In genomic region chr19:3556978-3557460, GRCh38 we compare ENCODE assay signal across 8 cellular contexts. TPM values are rescaled to one million over a fixed set of nuclear protein-coding genes. Genes with fewer than 3 reads are reported as not detected.
A peak's percentile ranks its signal among the peaks of the same experiment; 100 is the strongest.
DNase-seq lines count a peak whose midpoint lies in the region; ATAC-seq and TF ChIP-seq lines count a peak whose summit lies in the region.

No MANE protein-coding gene starts in this region.

- H3K4me3 Mint-ChIP-seq in activated T-cell treated with anti-CD3 and anti-CD28 coated beads, Interleukin-2, amount 50 U/mL, for 24 hours, result peak overlapping the region; percentile 97
- peak overlapping the region; percentile 87 for H3K4me3 Mint-ChIP-seq in progenitor cell of endocrine pancreas (ENCODE audit: low read depth)

- peak overlapping the region; percentile 74 for H3K9ac ChIP-seq in DND-41 (ENCODE audit: low read depth, low read length)

- H3K9me3 ChIP-seq in DND-41 (ENCODE audit: insufficient read depth, low read length, severe bottlenecking), result no peaks in the 10 kb centered on the region

- no peaks in the 10 kb centered on the region; the same call in 1 of the 2 replicates for H3K36me3 ChIP-seq in DND-41 (ENCODE audit: insufficient read depth, low read length)

- CTCF ChIA-PET in HEK293T (lab: Yijun Ruan, JAX), result no interaction called here

- H3K4me1 Mint-ChIP-seq in activated T-cell treated with anti-CD3 and anti-CD28 coated beads, Interleukin-2, amount 50 U/mL, for 24 hours (ENCODE audit: low read depth), result peaks cover 41% of the 10 kb centered on the region
- H3K4me1 Mint-ChIP-seq in progenitor cell of endocrine pancreas (ENCODE audit: low read depth), result peaks cover 9% of the 10 kb centered on the region

- TF ChIP-seq CTCF in DND-41 (IDR thresholded peaks at IDR 0.05; ENCODE audit: borderline replicate concordance, extremely low read depth, low read length, poor library complexity, severe bottlenecking), result peak; percentile 15
- TF ChIP-seq CTCF in fibroblast of the aortic adventitia (IDR thresholded peaks at IDR 0.05; ENCODE audit: insufficient read depth, low read length), result no peak
- peak; percentile 22 for TF ChIP-seq CTCF in progenitor cell of endocrine pancreas (IDR thresholded peaks at IDR 0.05; ENCODE audit: unreplicated experiment)

- H3K27ac Mint-ChIP-seq in activated T-cell treated with anti-CD3 and anti-CD28 coated beads, Interleukin-2, amount 50 U/mL, for 24 hours, result peak overlapping the region; percentile 95
- H3K27ac Mint-ChIP-seq in progenitor cell of endocrine pancreas, result peak overlapping the region; percentile 80

- H3K4me3 ChIP-seq in DND-41 (ENCODE audit: low read depth in 1 of 2, low read length in 2 of 2) (peak overlapping the region; percentile 59 to 77; a peak in 3 of 4 replicates), fibroblast of the aortic adventitia (ENCODE audit: low read depth, low read length) (peak overlapping the region; percentile 95)

- no peaks in the 10 kb centered on the region for H3K27me3 ChIP-seq in DND-41 (ENCODE audit: insufficient read depth, low read length, poor library complexity)

- H3K79me2 ChIP-seq in DND-41 (ENCODE audit: insufficient read depth, low read length), result peaks cover 35% of the 10 kb centered on the region

- POLR2A ChIA-PET in HEK293T (lab: Yijun Ruan, JAX), result interaction anchor here (1.0 to 1.8 kb wide), 5 partner anchors 10 to 606 kb away, joined by 3 to 8 read pairs (median 4); partner anchors contain the start of gene GIPC3

- H3K27ac ChIP-seq in DND-41 (ENCODE audit: low read length), result peak overlapping the region; percentile 79

- no peaks in the 10 kb centered on the region for H3K27me3 Mint-ChIP-seq in activated T-cell treated with anti-CD3 and anti-CD28 coated beads, Interleukin-2, amount 50 U/mL, for 24 hours
- H3K27me3 Mint-ChIP-seq in progenitor cell of endocrine pancreas, result peaks cover 2% of the 10 kb centered on the region

- peak overlapping the region; percentile 95 for H3K4me2 ChIP-seq in DND-41 (ENCODE audit: insufficient read depth, low read length)

- H4K20me1 ChIP-seq in DND-41 (ENCODE audit: insufficient read depth, low read length), result peaks cover 19% of the 10 kb centered on the region

- no peaks in the 10 kb centered on the region for H3K9me3 Mint-ChIP-seq in activated T-cell treated with anti-CD3 and anti-CD28 coated beads, Interleukin-2, amount 50 U/mL, for 24 hours
- H3K9me3 Mint-ChIP-seq in progenitor cell of endocrine pancreas (ENCODE audit: low read depth), result no peaks in the 10 kb centered on the region

- peak; percentile 57 for DNase-seq in DND-41
- DNase-seq in NCI-H128 (lab: John Stamatoyannopoulos, UW; ENCODE audit: unreplicated experiment), result peak; percentile 2
- peak; percentile 78 for DNase-seq in activated T-cell treated with anti-CD3 and anti-CD28 coated beads, Interleukin-2, amount 50 U/mL, for 24 hours
- no peak for DNase-seq in fibroblast of the aortic adventitia (ENCODE audit: low read depth)
- no peak for DNase-seq in progenitor cell of endocrine pancreas (ENCODE audit: low spot score, unreplicated experiment)
- DNase-seq in SKM-1 treated with dmso at 0.1 percent for 144 hours (lab: John Stamatoyannopoulos, UW; ENCODE audit: unreplicated experiment), result no peak
- DNase-seq in HEK293T (ENCODE audit: extremely low spot score), result no peak

- peaks cover 29% of the 10 kb centered on the region for H3K36me3 Mint-ChIP-seq in activated T-cell treated with anti-CD3 and anti-CD28 coated beads, Interleukin-2, amount 50 U/mL, for 24 hours (ENCODE audit: low read depth)
- H3K36me3 Mint-ChIP-seq in progenitor cell of endocrine pancreas (ENCODE audit: insufficient read depth), result no peaks in the 10 kb centered on the region

- peak overlapping the region; percentile 53; the same call in 1 of the 2 replicates for H2AFZ ChIP-seq in DND-41 (ENCODE audit: low read depth, low read length)

- peaks cover 50% of the 10 kb centered on the region for H3K4me1 ChIP-seq in DND-41 (ENCODE audit: insufficient read depth, low read length)

- ATAC-seq in DND-41 (ENCODE audit: insufficient read depth, low read depth), result peak; percentile 23
- peak; percentile 4 for ATAC-seq in GM21786 (IDR thresholded peaks at IDR 0.05; ENCODE audit: unreplicated experiment)

TF ChIP-seq in HEK293T, 16 proteins besides CTCF, POLR2A, EP300 and RAD21:
- TF ChIP-seq CTBP1 (IDR thresholded peaks at IDR 0.05; ENCODE audit: borderline replicate concordance) (no peak), SP1 (IDR thresholded peaks at IDR 0.05) (no peak), FOXK2 (IDR thresholded peaks at IDR 0.05) (no peak), FOXA1 (IDR thresholded peaks at IDR 0.05) (no peak), PKNOX1 (IDR thresholded peaks at IDR 0.05) (no peak), FOXM1 (IDR thresholded peaks at IDR 0.05; ENCODE audit: borderline replicate concordance) (no peak), NFRKB (IDR thresholded peaks at IDR 0.05) (no peak), ELF4 (IDR thresholded peaks at IDR 0.05) (no peak), BHLHE40 (IDR thresholded peaks at IDR 0.05; ENCODE audit: borderline replicate concordance) (no peak), HDGF (IDR thresholded peaks at IDR 0.05; ENCODE audit: borderline replicate concordance) (no peak), L3MBTL2 (conservative IDR thresholded peaks at IDR 0.05) (no peak), LEF1 (IDR thresholded peaks at IDR 0.05; ENCODE audit: borderline replicate concordance) (no peak), TARDBP (IDR thresholded peaks at IDR 0.05) (no peak), ZNF384 (IDR thresholded peaks at IDR 0.05) (no peak), SUZ12 (IDR thresholded peaks at IDR 0.05) (no peak), ARNT (IDR thresholded peaks at IDR 0.05) (no peak)

RNA-seq across cellular contexts. Expression of gene MFSD12, which starts 0.4 kb away (rescaled TPM):
- 51.7 and 52.6 TPM in 2 replicates for total RNA-seq in fibroblast of the aortic adventitia (ENCODE audit: low replicate concordance)
- total RNA-seq in progenitor cell of endocrine pancreas, result 71.5 and 75.1 TPM in 2 replicates

RNA-seq across cellular contexts. Expression of gene HMG20B, which starts 15.7 kb away (rescaled TPM):
- total RNA-seq in fibroblast of the aortic adventitia (ENCODE audit: low replicate concordance) (56.6 and 219 TPM in 2 replicates), progenitor cell of endocrine pancreas (72.8 and 79.7 TPM in 2 replicates)

RNA-seq across cellular contexts. Expression of gene TEKTIP1, which starts 18.0 kb away (rescaled TPM):
- total RNA-seq in fibroblast of the aortic adventitia (ENCODE audit: low replicate concordance), result not detected in 2 replicates
- total RNA-seq in progenitor cell of endocrine pancreas, result 3.8 and 4.0 TPM in 2 replicates

RNA-seq across cellular contexts. Expression of gene GIPC3, which starts 28.3 kb away (rescaled TPM):
- total RNA-seq in fibroblast of the aortic adventitia (ENCODE audit: low replicate concordance) (under 0.01 and 0.33 TPM in 2 replicates), progenitor cell of endocrine pancreas (not detected in 2 replicates)

RNA-seq across cellular contexts. Expression of gene TBXA2R, which starts 49.7 kb away (rescaled TPM):
- total RNA-seq in fibroblast of the aortic adventitia (ENCODE audit: low replicate concordance), result 0.49 and 5.0 TPM in 2 replicates
- total RNA-seq in progenitor cell of endocrine pancreas, result not detected in 2 replicates

Comparison
In these comparisons a context has a peak if more than half of its experiments do, and no peak if none do; other contexts are left out.
1. DNase-seq: peak in DND-41 (single experiment), NCI-H128 (single experiment) and activated T-cell treated with anti-CD3 and anti-CD28 coated beads, Interleukin-2, amount 50 U/mL, for 24 hours (single experiment); none in fibroblast of the aortic adventitia (single experiment), progenitor cell of endocrine pancreas (single experiment), SKM-1 treated with dmso at 0.1 percent for 144 hours (single experiment) and HEK293T (single experiment).